In genomic region chr2:239319261-239319661, GRCh38 we compare ENCODE assay signal across 9 cellular contexts.
A peak's percentile ranks its signal among the peaks of the same experiment; 100 is the strongest.
DNase-seq lines count a peak whose midpoint lies in the region; ATAC-seq and TF ChIP-seq lines count a peak whose summit lies in the region.
"Had no signal": no experiment of that assay in that cellular context is flagged by ENCODE, and none has a peak within 500 bp of the region (broad histone marks: within the 10 kb centered on the region; RNA-seq: fewer than 3 reads in every experiment).

No MANE protein-coding gene starts in this region.

- no peaks in the 10 kb centered on the region for H3K27me3 Mint-ChIP-seq in osteocyte (ENCODE audit: unreplicated experiment)

- H3K4me3 Mint-ChIP-seq in osteocyte (ENCODE audit: unreplicated experiment) = peak overlapping the region; percentile 51

- H3K4me1 ChIP-seq in SJCRH30 = no peaks in the 10 kb centered on the region
- peaks cover 2 to 8% of the 10 kb centered on the region in 2 donors for H3K4me1 ChIP-seq in esophagus (ENCODE audit: control insufficient read depth in 2 of 2, insufficient read depth in 2 of 2, low read length in 1 of 2)
- H3K4me1 ChIP-seq in OCI-LY7 (ENCODE audit: insufficient read depth, low read length, poor library complexity, severe bottlenecking) = no peaks in the 10 kb centered on the region

- H3K79me2 ChIP-seq in OCI-LY7 (ENCODE audit: insufficient read depth, low read depth, low read length) = no peaks in the 10 kb centered on the region

- H3K4me2 ChIP-seq in OCI-LY7 (ENCODE audit: low read length) = no peak overlapping the region

- intact Hi-C loops in OCI-LY7 (cut with micrococcal nuclease; ENCODE audit: unreplicated experiment) = no loop called here

- no peaks in the 10 kb centered on the region for H4K20me1 ChIP-seq in OCI-LY7 (ENCODE audit: insufficient read depth, low read length)

- H2AFZ ChIP-seq in OCI-LY7 (ENCODE audit: low read length) = no peak overlapping the region

- ATAC-seq in HG03439 (IDR thresholded peaks at IDR 0.05; ENCODE audit: unreplicated experiment) = no peak

- H3K9me2 ChIP-seq in OCI-LY7 (ENCODE audit: insufficient read depth, low read length) = no peaks in the 10 kb centered on the region

- peak; percentile 14 for DNase-seq in DMS79 (lab: John Stamatoyannopoulos, UW)
- DNase-seq in SJCRH30 = no peak
- no peak for DNase-seq in osteocyte (ENCODE audit: extremely low spot score, unreplicated experiment)
- DNase-seq in midbrain (lab: John Stamatoyannopoulos, UW) = no peak
- no peak for DNase-seq in OCI-LY7 (ENCODE audit: low spot score)
- DNase-seq in GM10266 (ENCODE audit: extremely low spot score) = no peak

- POLR2A ChIA-PET in OCI-LY7 (lab: Charles Lee) = interaction anchor here (0.7 kb wide), 1 partner anchor 1360 kb away, joined by 3 read pairs; no protein-coding TSS in a partner anchor

- H3K9me3 Mint-ChIP-seq in osteocyte (ENCODE audit: unreplicated experiment) = no peaks in the 10 kb centered on the region

- peaks cover 5% of the 10 kb centered on the region for H3K36me3 Mint-ChIP-seq in osteocyte (ENCODE audit: unreplicated experiment)

- TF ChIP-seq CTCF in osteocyte (IDR thresholded peaks at IDR 0.05) (no peak), OCI-LY7 (conservative IDR thresholded peaks at IDR 0.05; ENCODE audit: low read length) (no peak), GM10266 (IDR thresholded peaks at IDR 0.05; ENCODE audit: control insufficient read depth, insufficient read depth, low read depth, missing control alignments) (no peak)

- peaks cover 22% of the 10 kb centered on the region for H3K4me1 Mint-ChIP-seq in osteocyte (ENCODE audit: unreplicated experiment)

- CTCF ChIA-PET in OCI-LY7 (lab: Charles Lee; ENCODE audit: unreplicated experiment) = no interaction called here

- no TSS peak for BruUV-seq in OCI-LY7 (replicated peaks; lab: Mats Ljungman, UMichigan)

- H3K27ac Mint-ChIP-seq in osteocyte (ENCODE audit: unreplicated experiment) = peak overlapping the region; percentile 67

- WGBS in esophagus, 2 donors = 20 to 48% methylated on average over 15 of the region's 15 CpGs

- no peaks in the 10 kb centered on the region for H3K36me3 ChIP-seq in SJCRH30
- no peaks in the 10 kb centered on the region for H3K36me3 ChIP-seq in esophagus (ENCODE audit: control insufficient read depth in 2 of 2, insufficient read depth in 2 of 2, low read length in 1 of 2)
- no peaks in the 10 kb centered on the region for H3K36me3 ChIP-seq in OCI-LY7 (ENCODE audit: insufficient read depth, low read length)
- H3K36me3 ChIP-seq: ascending aorta had no signal

- H3K27me3 ChIP-seq in SJCRH30 (no peaks in the 10 kb centered on the region), esophagus (ENCODE audit: control insufficient read depth in 1 of 2, insufficient read depth in 2 of 2, low read length in 2 of 2) (no peaks in the 10 kb centered on the region)
- H3K27me3 ChIP-seq: ascending aorta had no signal

- peaks cover 6% of the 10 kb centered on the region; the same call in 1 of the 2 replicates for H3K9me3 ChIP-seq in SJCRH30 (replicated peaks)
- no peaks in the 10 kb centered on the region for H3K9me3 ChIP-seq in esophagus (ENCODE audit: control insufficient read depth in 2 of 2, insufficient read depth in 1 of 2, low read depth in 1 of 2, low read length in 1 of 2)
- 0 out of 2 replicates have a peak, but pooled peaks cover 6% of the 10 kb centered on the region for H3K9me3 ChIP-seq in OCI-LY7 (ENCODE audit: low read length)
- H3K9me3 ChIP-seq: ascending aorta had no signal

- H3K4me3 ChIP-seq in SJCRH30 (peak overlapping the region; percentile 8; the same call in 1 of the 2 replicates), esophagus (ENCODE audit: low read depth in 1 of 2, low read length in 2 of 2) (peak overlapping the region in 1 of 2 donors; percentile 44), OCI-LY7 (ENCODE audit: low read depth, low read length, poor library complexity, severe bottlenecking) (no peak overlapping the region)

- H3K27ac ChIP-seq in SJCRH30 (no peak overlapping the region), esophagus (ENCODE audit: low read depth in 2 of 2, low read length in 1 of 2) (peak overlapping the region; percentile 69 to 74), OCI-LY7 (ENCODE audit: low read depth, low read length, poor library complexity, severe bottlenecking) (no peak overlapping the region)
- H3K27ac ChIP-seq: ascending aorta had no signal

Comparison
In these comparisons a context has a peak if more than half of its experiments do, and no peak if none do; other contexts are left out.
1. H3K27ac ChIP-seq: peak in esophagus (2 of 2); none in SJCRH30 (single experiment) and OCI-LY7 (single experiment).